8 cellular contexts compared by ENCODE assay signal in the genomic region with DNA sequence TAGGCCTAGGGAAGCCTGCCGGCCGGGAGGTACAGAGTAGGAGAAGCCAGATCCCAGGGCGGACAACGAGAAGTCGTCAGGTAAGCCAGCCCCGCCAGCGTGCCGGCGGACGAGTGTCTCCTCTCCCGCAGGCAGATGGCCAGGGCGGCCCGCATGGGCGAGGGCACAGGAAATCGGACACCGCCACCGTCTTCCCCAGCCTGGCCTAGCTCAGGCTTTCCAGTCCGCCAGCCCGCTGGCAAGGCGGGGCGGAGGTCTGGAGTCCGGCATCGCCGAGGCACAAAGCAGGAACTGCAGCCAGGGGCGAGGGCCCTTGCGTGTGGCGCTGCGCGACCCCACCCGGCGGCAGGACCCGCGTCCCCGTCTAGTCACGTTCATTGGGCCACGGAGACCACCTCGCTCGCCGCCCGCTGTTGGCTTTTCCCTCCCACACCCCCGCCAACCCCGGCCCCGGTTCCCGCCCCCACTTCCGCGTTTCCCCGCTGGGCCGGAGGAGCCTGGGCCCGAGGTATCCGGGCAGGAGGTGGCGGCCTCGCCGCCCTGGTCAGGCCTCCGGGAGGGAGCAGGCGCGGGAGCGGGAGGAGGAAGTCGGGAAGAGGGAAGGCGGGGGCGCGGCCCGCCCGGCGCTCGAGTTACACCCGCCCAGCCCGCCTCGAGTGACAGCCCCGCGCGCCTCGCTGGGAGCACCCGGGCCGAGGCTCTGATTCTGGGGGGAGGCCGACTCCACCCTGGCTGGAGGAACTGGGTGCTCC. TPM values are rescaled to one million over a fixed set of nuclear protein-coding genes. Genes with fewer than 3 reads are reported as not detected.
DNase-seq lines count a peak whose midpoint lies in the region; ATAC-seq, FAIRE-seq and TF ChIP-seq lines count a peak whose summit lies in the region.

Gene GPD2, plus strand, starts transcription at position 655 of the 752 bp plus-strand sequence. CDS start 39,727 bp downstream, outside the sequence.

- H3K4me3 ChIP-seq in fibroblast of the aortic adventitia (ENCODE audit: low read depth, low read length): peak within 1 kb of the TSS; percentile 76
- peak within 1 kb of the TSS; percentile 53 to 69 (median 64) for H3K4me3 ChIP-seq in stomach

- no peak for FAIRE-seq in HTR-8/SVneo (lab: Jason Lieb, UNC)

- no peaks in the 10 kb centered on the region for H3K36me3 Mint-ChIP-seq in nephron (ENCODE audit: low read depth)

- peaks cover 29 to 53% (median 34%) of the 10 kb centered on the region in 4 donors for H3K4me1 ChIP-seq in stomach

- peak within 1 kb of the TSS; percentile 96 to 99 (median 98) for H3K27ac Mint-ChIP-seq in nephron

- TF ChIP-seq CTCF in RWPE1 (conservative IDR thresholded peaks at IDR 0.05; ENCODE audit: low read depth) (no peak), fibroblast of the aortic adventitia (IDR thresholded peaks at IDR 0.05; ENCODE audit: insufficient read depth, low read length) (no peak), nephron (IDR thresholded peaks at IDR 0.05; ENCODE audit: unreplicated experiment in 3 of 3) (no peak), stomach (IDR thresholded peaks at IDR 0.05) (no peak)

- no peaks in the 10 kb centered on the region for H3K27me3 Mint-ChIP-seq in nephron (ENCODE audit: low read depth)

- CTCF ChIA-PET in RWPE1 (lab: Yijun Ruan, JAX): interaction anchor here (0.7 to 1.2 kb wide), 2 partner anchors 31 to 247 kb away, joined by 3 read pairs; no protein-coding TSS in a partner anchor

- H3K9me3 ChIP-seq in stomach: no peaks in the 10 kb centered on the region

- H3K4me1 Mint-ChIP-seq in nephron: peaks cover 20% of the 10 kb centered on the region

- intact Hi-C loops in stomach (cut with DNase I; ENCODE audit: low total_unique reads): no loop called here

- TF ChIP-seq EP300 in stomach (IDR thresholded peaks at IDR 0.05): no peak

- no peaks in the 10 kb centered on the region for H3K27me3 ChIP-seq in stomach

- peak; percentile 37 for ATAC-seq in GM21367 (IDR thresholded peaks at IDR 0.05; ENCODE audit: unreplicated experiment)

- peak in 1 of 4 donors; percentile 57 for TF ChIP-seq POLR2A in stomach (IDR thresholded peaks at IDR 0.05)

- H3K4me3 Mint-ChIP-seq in nephron: peak within 1 kb of the TSS; percentile 88 to 93 (median 92)

- peak within 1 kb of the TSS; percentile 96 for H3K27ac ChIP-seq in RWPE1
- H3K27ac ChIP-seq in stomach: peak within 1 kb of the TSS; percentile 91 to 99 (median 99)

- POLR2A ChIA-PET in RWPE1 (lab: Yijun Ruan, JAX; ENCODE audit: low non-redundant PET): interaction anchor here (1.1 kb wide), 1 partner anchor 102 kb away, joined by 8 read pairs; no protein-coding TSS in a partner anchor

- H3K36me3 ChIP-seq in stomach: no peaks in the 10 kb centered on the region

- WGBS in stomach, 5 donors: 0 to 3% (median 0%) methylated on average over 33 to 75 of the region's 75 CpGs

- DNase-seq in DMS 273 treated with DMSO at 0.1 percent for 48 hours (lab: John Stamatoyannopoulos, UW) (peak; percentile 39), HTR-8/SVneo (ENCODE audit: insufficient read length, low spot score) (peak; percentile 71), RWPE1 (ENCODE audit: low spot score) (peak; percentile 76), fibroblast of the aortic adventitia (ENCODE audit: low read depth) (peak; percentile 85), stomach (peak; percentile 92)
- peak; percentile 50 for DNase-seq in activated effector memory CD4-positive, alpha-beta T cell treated with Interleukin-2 at 50 U/mL for 16 hours

- H3K9me3 Mint-ChIP-seq in nephron: no peaks in the 10 kb centered on the region

RNA-seq across cellular contexts. Expression of gene GPD2, which starts in this region (rescaled TPM):
- total RNA-seq in fibroblast of the aortic adventitia (ENCODE audit: low replicate concordance): 59.3 and 89.7 TPM in 2 replicates
- total RNA-seq in stomach: 100 to 1,000 TPM in 2 of 5 donors, 10 to 100 TPM in 2, 1 to 10 TPM in 1; 8.1 to 254 (median 58.1) TPM
- 1 to 10 TPM; 6.2 to 9.5 (median 8.7) TPM for polyA plus RNA-seq in stomach

Comparison
In these comparisons a context has a peak if more than half of its experiments do, and no peak if none do; other contexts are left out.
1. Peak in every context shown above with its lines: DNase-seq, ATAC-seq, H3K4me3 ChIP-seq and H3K27ac ChIP-seq.
2. DNase-seq: peak in every context shown above with its lines; median percentile 92 in stomach; 85 in fibroblast of the aortic adventitia; 76 in RWPE1; 71 in HTR-8/SVneo; 50 in activated effector memory CD4-positive, alpha-beta T cell treated with Interleukin-2 at 50 U/mL for 16 hours; 39 in DMS 273 treated with DMSO at 0.1 percent for 48 hours.